Comparison of ENCODE assay signal across 18 cellular contexts in the genomic region with DNA sequence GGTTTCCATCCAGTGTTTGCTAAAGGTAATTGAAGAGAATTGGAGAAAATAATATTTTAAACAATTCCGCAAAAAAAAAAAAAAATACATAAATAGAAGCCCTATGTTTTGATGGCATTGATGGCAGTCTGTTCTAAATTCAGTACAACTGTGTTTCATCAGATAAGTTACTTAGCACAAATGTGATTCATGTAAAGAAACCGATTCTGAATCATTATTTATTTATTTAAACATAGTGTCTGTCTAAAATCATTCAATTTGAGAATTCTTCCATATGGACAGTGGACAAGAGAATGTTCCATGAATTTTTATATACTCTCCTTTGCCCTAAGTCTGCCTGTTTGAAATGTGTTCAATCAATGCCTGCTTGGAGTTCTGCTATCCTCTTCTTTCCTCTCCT.
DNase-seq lines count a peak whose midpoint lies in the region; ATAC-seq, FAIRE-seq and TF ChIP-seq lines count a peak whose summit lies in the region.
"Had no signal": no experiment of that assay in that cellular context is flagged by ENCODE, and none has a peak within 500 bp of the region (broad histone marks: within the 10 kb centered on the region; RNA-seq: fewer than 3 reads in every experiment).

No MANE protein-coding gene starts in this region.

- H3K27me3 ChIP-seq in dorsolateral prefrontal cortex, result no peaks in the 10 kb centered on the region
- H3K27me3 ChIP-seq: BLaER1 treated with 17β-estradiol and CSF1 and Interleukin-3, amounts not matched to agents 10 nM and 100 nM had no signal

- ATAC-seq in HG03378 (IDR thresholded peaks at IDR 0.05; ENCODE audit: unreplicated experiment) (no peak), HG02798 (IDR thresholded peaks at IDR 0.05; ENCODE audit: poor library complexity, unreplicated experiment) (no peak)
- ATAC-seq: GM12878, Panc1 had no signal

- H3K36me3 Mint-ChIP-seq in HFFc6 (ENCODE audit: low read depth) (peaks cover 14% of the 10 kb centered on the region; the same call in 1 of the 2 replicates), chondrocyte (ENCODE audit: low read depth) (peaks cover 1% of the 10 kb centered on the region)

- no peak overlapping the region for H3K27ac ChIP-seq in dorsolateral prefrontal cortex
- H3K27ac ChIP-seq: BLaER1 treated with 17β-estradiol and CSF1 and Interleukin-3, amounts not matched to agents 10 nM and 100 nM had no signal

- TF ChIP-seq CTCF in HFFc6 (IDR thresholded peaks at IDR 0.05), result no peak
- TF ChIP-seq CTCF in chondrocyte (IDR thresholded peaks at IDR 0.05), result no peak
- TF ChIP-seq CTCF in dorsolateral prefrontal cortex (IDR thresholded peaks at IDR 0.05 in 54 of 56, conservative IDR thresholded peaks at IDR 0.05 in 2 of 56; ENCODE audit: low read depth in 1 of 56, partially characterized antibody in 56 of 56), result no peak

- H3K27me3 Mint-ChIP-seq in HFFc6 (ENCODE audit: insufficient read depth) (peaks cover 3% of the 10 kb centered on the region), chondrocyte (ENCODE audit: low read depth) (no peaks in the 10 kb centered on the region)

- H3K27ac Mint-ChIP-seq in HFFc6 (0 out of 2 replicates have a peak overlapping the region, but pooled peaks have one; percentile 34), chondrocyte (ENCODE audit: unreplicated experiment) (peak overlapping the region; percentile 46)

- peak; percentile 33 for FAIRE-seq in islet of Langerhans (lab: Jason Lieb, UNC)
- FAIRE-seq: GM12878, GM18507 had no signal

- H3K4me1 Mint-ChIP-seq in HFFc6 (ENCODE audit: low read depth) (peaks cover 64% of the 10 kb centered on the region), chondrocyte (ENCODE audit: low read depth) (peaks cover 58% of the 10 kb centered on the region)

- H3K4me3 Mint-ChIP-seq in HFFc6, result peak overlapping the region; percentile 29
- peak overlapping the region; percentile 38 for H3K4me3 Mint-ChIP-seq in chondrocyte (ENCODE audit: unreplicated experiment)

- intact Hi-C loops in dorsolateral prefrontal cortex (cut with DNase I), result loop anchor here in 1 of 2 donors (10.0 kb wide), 1 partner anchor 50 kb away; no protein-coding TSS in a partner anchor

- H3K4me3 ChIP-seq in dorsolateral prefrontal cortex, result no peak overlapping the region
- H3K4me3 ChIP-seq: BLaER1 treated with 17β-estradiol and CSF1 and Interleukin-3, amounts not matched to agents 10 nM and 100 nM; GM12878; HAP-1 had no signal

- H3K9me3 Mint-ChIP-seq in HFFc6 (no peaks in the 10 kb centered on the region), chondrocyte (ENCODE audit: low read depth) (peaks cover 4% of the 10 kb centered on the region)

- DNase-seq in HFFc6 (peak; percentile 12), chondrocyte (ENCODE audit: low spot score) (no peak), dorsolateral prefrontal cortex (no peak), NAMALWA (ENCODE audit: low spot score) (no peak)
- DNase-seq: DMS153, NCI-H1417 treated with DMSO at 0.1 percent for 48 hours, NCI-H2029, NCI-H2171 treated with DMSO at 0.1 percent for 48 hours, NCI-H82, SHP77 had no signal
